ENCODE assay signal across 1 cellular context in the genomic region with DNA sequence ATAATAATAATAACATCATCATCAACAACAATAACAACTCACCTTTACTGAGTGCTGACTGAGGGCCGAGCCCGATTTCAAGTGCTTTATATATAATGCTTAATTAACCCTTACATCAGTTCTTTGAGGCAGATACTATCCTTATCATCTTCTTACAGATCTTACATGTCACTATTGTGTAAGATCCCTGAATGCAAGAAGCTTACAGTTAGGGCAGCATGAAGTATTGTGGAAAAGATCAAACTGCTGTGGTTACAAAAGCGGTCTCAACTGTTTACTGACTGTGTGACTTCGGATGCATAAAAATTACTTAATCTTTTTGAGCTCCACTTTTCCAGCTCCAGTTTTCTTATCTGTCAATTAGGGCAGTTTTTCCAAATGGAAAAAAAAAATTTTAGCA.
TF ChIP-seq lines count a peak whose summit lies in the region.

No MANE protein-coding gene starts in this region.

TF ChIP-seq in endothelial cell of umbilical vein, 7 proteins besides CTCF, POLR2A, EP300 and RAD21:
- TF ChIP-seq EZH2 (IDR thresholded peaks at IDR 0.05; ENCODE audit: borderline replicate concordance, low read depth, low read length, severe bottlenecking) = no peak
TF ChIP-seq in endothelial cell of umbilical vein: peak in this region for 0.
